ENCODE assay signal across 8 cellular contexts in the genomic region with DNA sequence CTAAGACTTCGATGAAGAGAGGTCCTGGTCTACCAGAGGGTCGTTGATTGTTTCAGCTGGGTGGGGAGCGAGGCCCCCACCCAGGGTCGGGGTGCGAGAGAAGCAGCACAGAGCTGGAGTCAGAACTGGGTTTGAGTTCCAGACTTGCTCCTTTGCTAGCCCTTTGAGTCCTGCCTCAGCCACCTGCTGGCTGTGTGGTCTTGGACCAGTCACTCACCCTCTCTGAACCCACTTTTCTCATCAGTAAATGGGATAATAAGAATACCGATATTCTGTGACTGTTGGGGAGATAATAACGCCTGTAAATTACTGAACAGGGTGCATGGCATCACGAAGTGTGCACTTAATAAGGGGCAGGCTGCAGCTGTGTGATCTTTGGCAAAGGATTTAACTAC. TPM values are rescaled to one million over a fixed set of nuclear protein-coding genes. Genes with fewer than 3 reads are reported as not detected.
DNase-seq lines count a peak whose midpoint lies in the region; ATAC-seq and TF ChIP-seq lines count a peak whose summit lies in the region.

No MANE protein-coding gene starts in this region.

- ATAC-seq in Panc1, result no peak
- ATAC-seq in GM19455 (IDR thresholded peaks at IDR 0.05; ENCODE audit: unreplicated experiment), result no peak

- H3K4me3 ChIP-seq in CD4-positive, alpha-beta memory T cell (ENCODE audit: low read length in 2 of 2), result peak overlapping the region in 1 of 2 donors; percentile 17
- peak overlapping the region; percentile 48 to 60 for H3K4me3 ChIP-seq in Panc1 (ENCODE audit: low read depth in 2 of 2, low read length in 2 of 2)
- H3K4me3 ChIP-seq in epithelial cell of proximal tubule (ENCODE audit: low read depth, low read length), result peak overlapping the region; percentile 65

- peaks cover 21 to 36% of the 10 kb centered on the region in 2 donors for H3K27me3 Mint-ChIP-seq in CD4-positive, alpha-beta memory T cell
- H3K27me3 Mint-ChIP-seq in osteocyte (ENCODE audit: unreplicated experiment), result peaks cover 33% of the 10 kb centered on the region

- H3K27me3 ChIP-seq in CD4-positive, alpha-beta memory T cell (ENCODE audit: insufficient read depth, low read length), result peaks cover 12% of the 10 kb centered on the region
- H3K27me3 ChIP-seq in Panc1 (ENCODE audit: control insufficient read depth, insufficient read depth, low read length), result peaks cover 12% of the 10 kb centered on the region

- POLR2A ChIA-PET in CD4-positive, alpha-beta memory T cell (lab: Charles Lee; ENCODE audit: partially characterized antibody), result interaction anchor here (1.2 to 4.6 kb wide), 2 partner anchors 13 to 49 kb away, joined by 3 to 30 read pairs; a partner anchor contains a TSS
- POLR2A ChIA-PET in Panc1 (lab: Charles Lee), result interaction anchor here (0.9 kb wide), 1 partner anchor 13 kb away, joined by 4 read pairs; a partner anchor contains a TSS

- intact Hi-C loops in CD4-positive, alpha-beta memory T cell (cut with micrococcal nuclease), result no loop called here
- intact Hi-C loops in Panc1 (cut with micrococcal nuclease; ENCODE audit: unreplicated experiment), result no loop called here

- no peaks in the 10 kb centered on the region for H3K9me3 ChIP-seq in CD4-positive, alpha-beta memory T cell (ENCODE audit: control insufficient read depth in 1 of 2, low read length in 2 of 2)
- H3K9me3 ChIP-seq in Panc1 (ENCODE audit: control insufficient read depth, insufficient read depth, low read depth, low read length), result no peaks in the 10 kb centered on the region

- in situ Hi-C loops in Panc1 (cut with HindIII; ENCODE audit: low pct_unique_long_range_greater_than_20kb, low sequenced_read_pairs), result no loop called here

- no peak for TF ChIP-seq CTCF in Panc1 (IDR thresholded peaks at IDR 0.05)
- TF ChIP-seq CTCF in epithelial cell of proximal tubule (conservative IDR thresholded peaks at IDR 0.05; ENCODE audit: low read depth, low read length), result no peak
- no peak for TF ChIP-seq CTCF in osteocyte (IDR thresholded peaks at IDR 0.05)

- H3K4me3 Mint-ChIP-seq in CD4-positive, alpha-beta memory T cell, result peak overlapping the region; percentile 72 to 85 (median 76)
- peak overlapping the region; percentile 66 for H3K4me3 Mint-ChIP-seq in osteocyte (ENCODE audit: unreplicated experiment)

- BruUV-seq in Panc1 (replicated peaks; lab: Mats Ljungman, UMichigan), result no TSS peak

- H3K27ac ChIP-seq in CD4-positive, alpha-beta memory T cell (ENCODE audit: low read depth, low read length), result no peak overlapping the region
- peak overlapping the region; percentile 52; the same call in 1 of the 2 replicates for H3K27ac ChIP-seq in Panc1 (ENCODE audit: low read length)

- H3K36me3 Mint-ChIP-seq in CD4-positive, alpha-beta memory T cell, result no peaks in the 10 kb centered on the region
- H3K36me3 Mint-ChIP-seq in osteocyte (ENCODE audit: unreplicated experiment), result no peaks in the 10 kb centered on the region

- no peaks in the 10 kb centered on the region for H3K36me3 ChIP-seq in CD4-positive, alpha-beta memory T cell (ENCODE audit: insufficient read depth, low read length)
- H3K36me3 ChIP-seq in Panc1 (ENCODE audit: control insufficient read depth, insufficient read depth, low read length), result no peaks in the 10 kb centered on the region

- H3K4me1 ChIP-seq in CD4-positive, alpha-beta memory T cell (ENCODE audit: insufficient read depth, low read length), result peaks cover 12% of the 10 kb centered on the region
- H3K4me1 ChIP-seq in Panc1 (ENCODE audit: control insufficient read depth, insufficient read depth, low read length), result peaks cover 5% of the 10 kb centered on the region; the same call in 1 of the 2 replicates

- H3K4me1 Mint-ChIP-seq in CD4-positive, alpha-beta memory T cell, result peaks cover 0 to 14% (median 7%) of the 10 kb centered on the region in 4 donors
- H3K4me1 Mint-ChIP-seq in osteocyte (ENCODE audit: unreplicated experiment), result peaks cover 25% of the 10 kb centered on the region

- no peak for DNase-seq in CD4-positive, alpha-beta memory T cell
- DNase-seq in Panc1 (ENCODE audit: low read depth, low spot score), result no peak
- DNase-seq in epithelial cell of proximal tubule (ENCODE audit: low read depth), result no peak
- DNase-seq in osteocyte (ENCODE audit: extremely low spot score, unreplicated experiment), result no peak
- DNase-seq in epidermal melanocyte (ENCODE audit: insufficient read length, low spot score), result no peak
- DNase-seq in stimulated activated CD4-positive, alpha-beta T cell treated with anti-CD3 and anti-CD28 coated beads, Interleukin-2, amount 100 ng/mL, for 24 hours, result no peak
- no peak for DNase-seq in dedifferentiated amniotic fluid mesenchymal stem cell (ENCODE audit: extremely low spot score)

- CTCF ChIA-PET in CD4-positive, alpha-beta memory T cell (lab: Charles Lee; ENCODE audit: partially characterized antibody), result interaction anchor here (1.3 to 8.3 kb wide), 4 partner anchors 9 to 32 kb away, joined by 3 to 48 read pairs (median 7); a partner anchor contains a TSS
- CTCF ChIA-PET in Panc1 (lab: Charles Lee), result no interaction called here

- H3K27ac Mint-ChIP-seq in CD4-positive, alpha-beta memory T cell, result no peak overlapping the region
- no peak overlapping the region for H3K27ac Mint-ChIP-seq in osteocyte (ENCODE audit: unreplicated experiment)

- no peaks in the 10 kb centered on the region for H3K9me3 Mint-ChIP-seq in CD4-positive, alpha-beta memory T cell
- H3K9me3 Mint-ChIP-seq in osteocyte (ENCODE audit: unreplicated experiment), result no peaks in the 10 kb centered on the region

RNA-seq across cellular contexts. Expression of a gene that starts 0.4 kb away (rescaled TPM):
- total RNA-seq in CD4-positive, alpha-beta memory T cell, result under 1 TPM; 0.64 to 0.96 TPM
- polyA plus RNA-seq in CD4-positive, alpha-beta memory T cell, result under 1 TPM in 1 of 2 donors, not detected in 1; 0.23 TPM
- 1.6 TPM for total RNA-seq in Panc1 (2021; ENCODE audit: unreplicated experiment)
- polyA plus RNA-seq in Panc1 (2012; ENCODE audit: insufficient read length), result 1.5 TPM
- not detected in 2 replicates for total RNA-seq in epithelial cell of proximal tubule
- total RNA-seq in osteocyte, result 0.73 and 0.75 TPM in 2 replicates

RNA-seq across cellular contexts. Expression of a gene that starts 13.4 kb away (rescaled TPM):
- 100 to 1,000 TPM; 232 to 242 TPM for total RNA-seq in CD4-positive, alpha-beta memory T cell
- polyA plus RNA-seq in CD4-positive, alpha-beta memory T cell, result 10 to 100 TPM; 11.2 to 29.7 TPM
- total RNA-seq in Panc1 (2021; ENCODE audit: unreplicated experiment), result 249 TPM
- 189 TPM for polyA plus RNA-seq in Panc1 (2012; ENCODE audit: insufficient read length)
- total RNA-seq in epithelial cell of proximal tubule, result 17.3 and 28.1 TPM in 2 replicates
- total RNA-seq in osteocyte, result 157 and 170 TPM in 2 replicates

RNA-seq across cellular contexts. Expression of a gene that starts 35.2 kb away (rescaled TPM):
- not detected for total RNA-seq in CD4-positive, alpha-beta memory T cell
- not detected for polyA plus RNA-seq in CD4-positive, alpha-beta memory T cell
- total RNA-seq in Panc1 (2021; ENCODE audit: unreplicated experiment) (not detected), epithelial cell of proximal tubule (1.0 TPM in 1 of 2 replicates, not detected in the other), osteocyte (not detected in 2 replicates)
- not detected for polyA plus RNA-seq in Panc1 (2012; ENCODE audit: insufficient read length)

RNA-seq across cellular contexts. Expression of a gene that starts 42.8 kb away (rescaled TPM):
- total RNA-seq in CD4-positive, alpha-beta memory T cell, result under 1 TPM in 1 of 2 experiments, not detected in 1; 0.26 TPM
- under 1 TPM in 1 of 2 donors, not detected in 1; 0.13 TPM for polyA plus RNA-seq in CD4-positive, alpha-beta memory T cell
- total RNA-seq in Panc1 (2021; ENCODE audit: unreplicated experiment) (not detected), epithelial cell of proximal tubule (not detected in 2 replicates), osteocyte (not detected in 2 replicates)
- polyA plus RNA-seq in Panc1 (2012; ENCODE audit: insufficient read length), result not detected
